ENCODE assay signal across 1 cellular context in genomic region chr19:10835754-10836477, GRCh38.
TF ChIP-seq lines count a peak whose summit lies in the region.

Gene TMED1 (minus strand): TSS chr19:10836212. CDS start chr19:10836191, 21 bp downstream.

TF ChIP-seq in HepG2, 621 proteins besides CTCF, POLR2A, EP300 and RAD21 (continued from another document and continues in another):
- TF ChIP-seq FOXO4 (CRISPR knock-in tag; conservative IDR thresholded peaks at IDR 0.05): no peak
- TF ChIP-seq NFE2 (CRISPR knock-in tag; IDR thresholded peaks at IDR 0.05): no peak
- TF ChIP-seq ZNF512 (CRISPR knock-in tag; IDR thresholded peaks at IDR 0.05): no peak
- TF ChIP-seq ARID4A (CRISPR knock-in tag; IDR thresholded peaks at IDR 0.05; ENCODE audit: borderline replicate concordance): peak; percentile 76; the same call in 1 of the 2 replicates
- no peak for TF ChIP-seq ZBTB49 (CRISPR knock-in tag; IDR thresholded peaks at IDR 0.05; ENCODE audit: borderline replicate concordance)
- TF ChIP-seq ZNF75D (CRISPR knock-in tag; IDR thresholded peaks at IDR 0.05; ENCODE audit: borderline replicate concordance): no peak; the same call in 1 of the 2 replicates
- peak; percentile 37 for TF ChIP-seq U2AF1 (optimal IDR thresholded peaks at IDR 0.05; ENCODE audit: low read depth, low read length)
- TF ChIP-seq RNF2 (conservative IDR thresholded peaks at IDR 0.05; ENCODE audit: low read depth): no peak
- TF ChIP-seq ZNF230 (CRISPR knock-in tag; IDR thresholded peaks at IDR 0.05): peak; percentile 93; the same call in 1 of the 2 replicates
- TF ChIP-seq ZBTB8A (CRISPR knock-in tag; IDR thresholded peaks at IDR 0.05; ENCODE audit: borderline replicate concordance, low read depth): peak; percentile 78; the same call in 1 of the 2 replicates
- TF ChIP-seq NR3C1 (CRISPR knock-in tag; IDR thresholded peaks at IDR 0.05): no peak
- no peak for TF ChIP-seq ZNF253 (CRISPR knock-in tag; IDR thresholded peaks at IDR 0.05; ENCODE audit: borderline replicate concordance)
- TF ChIP-seq NBN (conservative IDR thresholded peaks at IDR 0.05): no peak
- TF ChIP-seq TFDP2 (CRISPR knock-in tag; IDR thresholded peaks at IDR 0.05): no peak
- TF ChIP-seq ZNF782 (CRISPR knock-in tag; IDR thresholded peaks at IDR 0.05; ENCODE audit: borderline replicate concordance): peak; percentile 73; the same call in 1 of the 2 replicates
- no peak for TF ChIP-seq ZNF547 (CRISPR knock-in tag; IDR thresholded peaks at IDR 0.05)
- peak; percentile 77 for TF ChIP-seq HNRNPK (IDR thresholded peaks at IDR 0.05; ENCODE audit: low read depth, low read length, poor library complexity, severe bottlenecking)
- no peak for TF ChIP-seq ZNF18 (CRISPR knock-in tag; IDR thresholded peaks at IDR 0.05; ENCODE audit: insufficient replicate concordance)
- no peak for TF ChIP-seq KDM3A (CRISPR knock-in tag; IDR thresholded peaks at IDR 0.05; ENCODE audit: low read depth)
- TF ChIP-seq THYN1 (CRISPR knock-in tag; IDR thresholded peaks at IDR 0.05; ENCODE audit: borderline replicate concordance, low read depth): no peak
- no peak for TF ChIP-seq TCF7L2 (IDR thresholded peaks at IDR 0.05; ENCODE audit: low read depth, low read length)
- no peak for TF ChIP-seq FOXP1 (IDR thresholded peaks at IDR 0.05)
- no peak for TF ChIP-seq FOXP1 (CRISPR knock-in tag; IDR thresholded peaks at IDR 0.05)
- TF ChIP-seq ZNF839 (CRISPR knock-in tag; IDR thresholded peaks at IDR 0.05; ENCODE audit: borderline replicate concordance): peak; percentile 64; the same call in 1 of the 2 replicates
- TF ChIP-seq NFE2L1 (CRISPR knock-in tag; IDR thresholded peaks at IDR 0.05; ENCODE audit: borderline replicate concordance): no peak
- TF ChIP-seq ZHX1 (CRISPR knock-in tag; IDR thresholded peaks at IDR 0.05; ENCODE audit: low read depth): no peak
- no peak; the same call in 1 of the 2 replicates for TF ChIP-seq ZNF296 (CRISPR knock-in tag; conservative IDR thresholded peaks at IDR 0.05)
- TF ChIP-seq ZZZ3 (CRISPR knock-in tag; IDR thresholded peaks at IDR 0.05; ENCODE audit: borderline replicate concordance): 0 out of 2 replicates have a peak, but pooled peaks have one; percentile 41
- TF ChIP-seq MBD4 (IDR thresholded peaks at IDR 0.05; ENCODE audit: borderline replicate concordance, low read length): no peak
- TF ChIP-seq ZNF224 (CRISPR knock-in tag; IDR thresholded peaks at IDR 0.05): no peak
- peak; percentile 75; the same call in 1 of the 2 replicates for TF ChIP-seq MEIS1 (CRISPR knock-in tag; IDR thresholded peaks at IDR 0.05; ENCODE audit: borderline replicate concordance)
- peak; percentile 17; the same call in 1 of the 2 replicates for TF ChIP-seq ATF2 (CRISPR knock-in tag; IDR thresholded peaks at IDR 0.05)
- no peak for TF ChIP-seq MTA3 (CRISPR knock-in tag; IDR thresholded peaks at IDR 0.05)
- TF ChIP-seq ZNF776 (CRISPR knock-in tag; IDR thresholded peaks at IDR 0.05): peak; percentile 16; the same call in 1 of the 2 replicates
- no peak for TF ChIP-seq NKX3-1 (CRISPR knock-in tag; IDR thresholded peaks at IDR 0.05)
- TF ChIP-seq ZNF761 (CRISPR knock-in tag; conservative IDR thresholded peaks at IDR 0.05): no peak; the same call in 1 of the 2 replicates
- no peak for TF ChIP-seq TBL1XR1 (IDR thresholded peaks at IDR 0.05; ENCODE audit: borderline replicate concordance, low read length, partially characterized antibody)
- TF ChIP-seq GABPB1 (CRISPR knock-in tag; IDR thresholded peaks at IDR 0.05): peak; percentile 73
- TF ChIP-seq DPF2 (CRISPR knock-in tag; IDR thresholded peaks at IDR 0.05; ENCODE audit: borderline replicate concordance, low read depth): no peak
- TF ChIP-seq PITX1 (CRISPR knock-in tag; IDR thresholded peaks at IDR 0.05): no peak; the same call in 1 of the 2 replicates
- no peak for TF ChIP-seq JUNB (CRISPR knock-in tag; IDR thresholded peaks at IDR 0.05; ENCODE audit: borderline replicate concordance)
- peak; percentile 39; the same call in 1 of the 2 replicates for TF ChIP-seq POLR2AphosphoS2 (IDR thresholded peaks at IDR 0.05; ENCODE audit: low read depth, low read length)
